In genomic region chr17:82108999-82109480, GRCh38 we compare ENCODE assay signal across 1 cellular context.
TF ChIP-seq lines count a peak whose summit lies in the region.

No MANE protein-coding gene starts in this region.

TF ChIP-seq in WTC11, 78 proteins besides CTCF, POLR2A, EP300 and RAD21:
- TF ChIP-seq, protein P1, sequence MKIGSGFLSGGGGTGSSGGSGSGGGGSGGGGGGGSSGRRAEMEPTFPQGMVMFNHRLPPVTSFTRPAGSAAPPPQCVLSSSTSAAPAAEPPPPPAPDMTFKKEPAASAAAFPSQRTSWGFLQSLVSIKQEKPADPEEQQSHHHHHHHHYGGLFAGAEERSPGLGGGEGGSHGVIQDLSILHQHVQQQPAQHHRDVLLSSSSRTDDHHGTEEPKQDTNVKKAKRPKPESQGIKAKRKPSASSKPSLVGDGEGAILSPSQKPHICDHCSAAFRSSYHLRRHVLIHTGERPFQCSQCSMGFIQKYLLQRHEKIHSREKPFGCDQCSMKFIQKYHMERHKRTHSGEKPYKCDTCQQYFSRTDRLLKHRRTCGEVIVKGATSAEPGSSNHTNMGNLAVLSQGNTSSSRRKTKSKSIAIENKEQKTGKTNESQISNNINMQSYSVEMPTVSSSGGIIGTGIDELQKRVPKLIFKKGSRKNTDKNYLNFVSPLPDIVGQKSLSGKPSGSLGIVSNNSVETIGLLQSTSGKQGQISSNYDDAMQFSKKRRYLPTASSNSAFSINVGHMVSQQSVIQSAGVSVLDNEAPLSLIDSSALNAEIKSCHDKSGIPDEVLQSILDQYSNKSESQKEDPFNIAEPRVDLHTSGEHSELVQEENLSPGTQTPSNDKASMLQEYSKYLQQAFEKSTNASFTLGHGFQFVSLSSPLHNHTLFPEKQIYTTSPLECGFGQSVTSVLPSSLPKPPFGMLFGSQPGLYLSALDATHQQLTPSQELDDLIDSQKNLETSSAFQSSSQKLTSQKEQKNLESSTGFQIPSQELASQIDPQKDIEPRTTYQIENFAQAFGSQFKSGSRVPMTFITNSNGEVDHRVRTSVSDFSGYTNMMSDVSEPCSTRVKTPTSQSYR (CRISPR knock-in tag; IDR thresholded peaks at IDR 0.05), result no peak
- TF ChIP-seq, protein P2, sequence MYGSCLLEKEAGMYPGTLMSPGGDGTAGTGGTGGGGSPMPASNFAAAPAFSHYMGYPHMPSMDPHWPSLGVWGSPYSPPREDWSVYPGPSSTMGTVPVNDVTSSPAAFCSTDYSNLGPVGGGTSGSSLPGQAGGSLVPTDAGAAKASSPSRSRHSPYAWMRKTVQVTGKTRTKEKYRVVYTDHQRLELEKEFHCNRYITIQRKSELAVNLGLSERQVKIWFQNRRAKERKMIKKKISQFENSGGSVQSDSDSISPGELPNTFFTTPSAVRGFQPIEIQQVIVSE (CRISPR knock-in tag; IDR thresholded peaks at IDR 0.05; ENCODE audit: borderline replicate concordance), result no peak
- no peak for TF ChIP-seq SMAD4 (CRISPR knock-in tag; IDR thresholded peaks at IDR 0.05)
- TF ChIP-seq JAZF1 (CRISPR knock-in tag; IDR thresholded peaks at IDR 0.05), result no peak
- TF ChIP-seq, protein P3, sequence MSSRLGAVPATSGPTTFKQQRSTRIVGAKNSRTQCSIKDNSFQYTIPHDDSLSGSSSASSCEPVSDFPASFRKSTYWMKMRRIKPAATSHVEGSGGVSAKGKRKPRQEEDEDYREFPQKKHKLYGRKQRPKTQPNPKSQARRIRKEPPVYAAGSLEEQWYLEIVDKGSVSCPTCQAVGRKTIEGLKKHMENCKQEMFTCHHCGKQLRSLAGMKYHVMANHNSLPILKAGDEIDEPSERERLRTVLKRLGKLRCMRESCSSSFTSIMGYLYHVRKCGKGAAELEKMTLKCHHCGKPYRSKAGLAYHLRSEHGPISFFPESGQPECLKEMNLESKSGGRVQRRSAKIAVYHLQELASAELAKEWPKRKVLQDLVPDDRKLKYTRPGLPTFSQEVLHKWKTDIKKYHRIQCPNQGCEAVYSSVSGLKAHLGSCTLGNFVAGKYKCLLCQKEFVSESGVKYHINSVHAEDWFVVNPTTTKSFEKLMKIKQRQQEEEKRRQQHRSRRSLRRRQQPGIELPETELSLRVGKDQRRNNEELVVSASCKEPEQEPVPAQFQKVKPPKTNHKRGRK (CRISPR knock-in tag; IDR thresholded peaks at IDR 0.05; ENCODE audit: borderline replicate concordance), result no peak
